Comparison of ENCODE assay signal across 7 cellular contexts in genomic region chr14:88323520-88324199, GRCh38. TPM values are rescaled to one million over a fixed set of nuclear protein-coding genes. Genes with fewer than 3 reads are reported as not detected.
DNase-seq lines count a peak whose midpoint lies in the region; ATAC-seq and TF ChIP-seq lines count a peak whose summit lies in the region.

No MANE protein-coding gene starts in this region.

- H3K27ac Mint-ChIP-seq in CD4-positive, alpha-beta T cell = no peak overlapping the region

- TF ChIP-seq CTCF in Panc1 (IDR thresholded peaks at IDR 0.05) (no peak), epithelial cell of proximal tubule (conservative IDR thresholded peaks at IDR 0.05; ENCODE audit: low read depth, low read length) (no peak), psoas muscle (IDR thresholded peaks at IDR 0.05) (no peak)
- no peak for TF ChIP-seq CTCF in CD4-positive, alpha-beta T cell (IDR thresholded peaks at IDR 0.05)

- in situ Hi-C loops in Panc1 (cut with HindIII; ENCODE audit: low pct_unique_long_range_greater_than_20kb, low sequenced_read_pairs) = no loop called here

- H3K27me3 Mint-ChIP-seq in CD4-positive, alpha-beta T cell = peaks cover 44% of the 10 kb centered on the region

- H3K4me3 ChIP-seq in GM08714 (ENCODE audit: low read length) (peak overlapping the region; percentile 50; the same call in 1 of the 2 replicates), Panc1 (ENCODE audit: low read depth in 2 of 2, low read length in 2 of 2) (peak overlapping the region; percentile 30 to 35), epithelial cell of proximal tubule (ENCODE audit: low read depth, low read length) (peak overlapping the region; percentile 50), psoas muscle (peak overlapping the region; percentile 44)

- H3K27ac ChIP-seq in Panc1 (ENCODE audit: low read length) (no peak overlapping the region), psoas muscle (no peak overlapping the region)
- no peak overlapping the region for H3K27ac ChIP-seq in CD4-positive, alpha-beta T cell (ENCODE audit: low read depth, low read length)

- POLR2A ChIA-PET in Panc1 (lab: Charles Lee) = no interaction called here
- POLR2A ChIA-PET in CD4-positive, alpha-beta T cell (lab: Charles Lee) = no interaction called here

- H3K4me1 Mint-ChIP-seq in CD4-positive, alpha-beta T cell (ENCODE audit: low read depth) = no peaks in the 10 kb centered on the region

- H3K9me3 ChIP-seq in Panc1 (ENCODE audit: control insufficient read depth, insufficient read depth, low read depth, low read length) = no peaks in the 10 kb centered on the region
- H3K9me3 ChIP-seq in psoas muscle = no peaks in the 10 kb centered on the region
- no peaks in the 10 kb centered on the region for H3K9me3 ChIP-seq in CD4-positive, alpha-beta T cell (ENCODE audit: control insufficient read depth, low read length)

- CTCF ChIA-PET in Panc1 (lab: Charles Lee) = no interaction called here
- CTCF ChIA-PET in CD4-positive, alpha-beta T cell (lab: Charles Lee) = no interaction called here

- 0 to 1% (median 1%) methylated on average over 34 to 70 of the region's 70 CpGs for WGBS in psoas muscle, 3 donors

- peaks cover 7% of the 10 kb centered on the region for H3K4me1 ChIP-seq in Panc1 (ENCODE audit: control insufficient read depth, insufficient read depth, low read length)
- no peaks in the 10 kb centered on the region for H3K4me1 ChIP-seq in psoas muscle

- no peaks in the 10 kb centered on the region for H3K9me3 Mint-ChIP-seq in CD4-positive, alpha-beta T cell

- H3K27me3 ChIP-seq in Panc1 (ENCODE audit: control insufficient read depth, insufficient read depth, low read length) (peaks cover 31% of the 10 kb centered on the region), psoas muscle (ENCODE audit: insufficient read depth in 3 of 3, low read length in 2 of 3) (peaks cover 0 to 86% (median 26%) of the 10 kb centered on the region in 3 donors)
- H3K27me3 ChIP-seq in CD4-positive, alpha-beta T cell (ENCODE audit: control insufficient read depth, insufficient read depth, low read length) = peaks cover 76% of the 10 kb centered on the region

- no TSS peak for BruUV-seq in Panc1 (replicated peaks; lab: Mats Ljungman, UMichigan)

- intact Hi-C loops in Panc1 (cut with micrococcal nuclease; ENCODE audit: unreplicated experiment) (no loop called here), psoas muscle (cut with DNase I) (no loop called here)
- intact Hi-C loops in CD4-positive, alpha-beta T cell (cut with DNase I, micrococcal nuclease) = no loop called here

- DNase-seq in Panc1 (ENCODE audit: low read depth, low spot score) (no peak), epithelial cell of proximal tubule (ENCODE audit: low read depth) (no peak), psoas muscle (no peak)
- DNase-seq in CD4-positive, alpha-beta T cell = no peak

- no peaks in the 10 kb centered on the region for H3K36me3 Mint-ChIP-seq in CD4-positive, alpha-beta T cell (ENCODE audit: low read depth)

- H3K4me3 Mint-ChIP-seq in CD4-positive, alpha-beta T cell = no peak overlapping the region

- H3K36me3 ChIP-seq in Panc1 (ENCODE audit: control insufficient read depth, insufficient read depth, low read length) = no peaks in the 10 kb centered on the region
- H3K36me3 ChIP-seq in psoas muscle (ENCODE audit: insufficient read depth in 1 of 2, low read depth in 1 of 2) = no peaks in the 10 kb centered on the region

- ATAC-seq in GM19372 (IDR thresholded peaks at IDR 0.05; ENCODE audit: low read depth, unreplicated experiment) = peak; percentile 86
- ATAC-seq in HG03196 (IDR thresholded peaks at IDR 0.05; ENCODE audit: unreplicated experiment) = peak; percentile 97
- ATAC-seq in Panc1 = peak; percentile 63; the same call in 1 of the 2 replicates
- no peak for ATAC-seq in psoas muscle
- no peak for ATAC-seq in CD4-positive, alpha-beta T cell (ENCODE audit: poor library complexity)

RNA-seq across cellular contexts. Expression of gene KCNK10, which starts 0.6 kb away (rescaled TPM):
- 0.28 TPM for total RNA-seq in Panc1 (2021; ENCODE audit: unreplicated experiment)
- polyA plus RNA-seq in Panc1 (2012; ENCODE audit: insufficient read length) = 0.28 TPM
- total RNA-seq in epithelial cell of proximal tubule = 4.2 TPM in 1 of 2 replicates, not detected in the other
- not detected for total RNA-seq in psoas muscle
- polyA plus RNA-seq in psoas muscle = under 1 TPM in 1 of 3 donors, not detected in 2; under 0.01 TPM
- not detected for total RNA-seq in CD4-positive, alpha-beta T cell

Comparison
In these comparisons a context has a peak if more than half of its experiments do, and no peak if none do; other contexts are left out.
1. ATAC-seq: peak in GM19372 (single experiment), HG03196 (single experiment) and Panc1 (single experiment); none in psoas muscle (0 of 4) and CD4-positive, alpha-beta T cell (single experiment).
2. Peak in every context shown above with its lines, with median percentiles within 50 percentile points of each other: H3K4me3 ChIP-seq.